8 cellular contexts compared by ENCODE assay signal in genomic region chr22:37167176-37167980, GRCh38. TPM values are rescaled to one million over a fixed set of nuclear protein-coding genes. Genes with fewer than 3 reads are reported as not detected.
DNase-seq lines count a peak whose midpoint lies in the region; ATAC-seq and TF ChIP-seq lines count a peak whose summit lies in the region.
"Had no signal": no experiment of that assay in that cellular context is flagged by ENCODE, and none has a peak within 500 bp of the region (broad histone marks: within the 10 kb centered on the region; RNA-seq: fewer than 3 reads in every experiment).

No MANE protein-coding gene starts in this region.

- no peaks in the 10 kb centered on the region for H3K27me3 ChIP-seq in BLaER1 treated with 17β-estradiol and CSF1 and Interleukin-3, amounts not matched to agents 10 nM and 100 nM
- H3K27me3 ChIP-seq in left lung = no peaks in the 10 kb centered on the region
- H3K27me3 ChIP-seq: tibial nerve had no signal

- ATAC-seq in left lung = no peak
- no peak for ATAC-seq in GM21825 (IDR thresholded peaks at IDR 0.05; ENCODE audit: unreplicated experiment)
- no peak for ATAC-seq in GM21381 (IDR thresholded peaks at IDR 0.05; ENCODE audit: unreplicated experiment)

- H3K4me2 ChIP-seq in BLaER1 treated with 17β-estradiol and CSF1 and Interleukin-3, amounts not matched to agents 10 nM and 100 nM = peak overlapping the region in 10 of 11 experiments; percentile 23 to 68 (median 56); a peak in 18 of 22 replicates

- peak; percentile 14 for DNase-seq in activated CD8-positive, alpha-beta memory T cell treated with anti-CD3 and anti-CD28 coated beads, Interleukin-2, amount 50 U/mL, for 4 hours
- DNase-seq in left lung = peak; percentile 29 to 60
- DNase-seq in T1000 (lab: John Stamatoyannopoulos, UW) = no peak

- H3K4me1 ChIP-seq in BLaER1 treated with 17β-estradiol and CSF1 and Interleukin-3, amounts not matched to agents 10 nM and 100 nM = peaks cover 21 to 59% (median 48%) of the 10 kb centered on the region in 10 experiments
- peaks cover 5 to 15% of the 10 kb centered on the region in 2 donors for H3K4me1 ChIP-seq in left lung

- no peak overlapping the region; a peak in 1 of 22 replicates for H3K27ac ChIP-seq in BLaER1 treated with 17β-estradiol and CSF1 and Interleukin-3, amounts not matched to agents 10 nM and 100 nM
- peak overlapping the region in 1 of 2 donors; percentile 40 for H3K27ac ChIP-seq in left lung

- no peaks in the 10 kb centered on the region for H4K20me1 ChIP-seq in BLaER1 treated with 17β-estradiol and CSF1 and Interleukin-3, amounts not matched to agents 10 nM and 100 nM

- intact Hi-C loops in left lung (cut with DNase I) = loop anchor here in 1 of 2 donors (2.0 kb wide), 1 partner anchor 31 kb away; no protein-coding TSS in a partner anchor

- H3K4me3 ChIP-seq in BLaER1 treated with 17β-estradiol and CSF1 and Interleukin-3, amounts not matched to agents 10 nM and 100 nM = no peak overlapping the region
- H3K4me3 ChIP-seq in left lung = no peak overlapping the region
- H3K4me3 ChIP-seq: smooth muscle cell, tibial nerve had no signal

- no peaks in the 10 kb centered on the region for H3K36me3 ChIP-seq in BLaER1 treated with 17β-estradiol and CSF1 and Interleukin-3, amounts not matched to agents 10 nM and 100 nM
- H3K36me3 ChIP-seq in left lung = no peaks in the 10 kb centered on the region
- H3K36me3 ChIP-seq: tibial nerve had no signal

- H3K9me3 ChIP-seq in BLaER1 treated with 17β-estradiol and CSF1 and Interleukin-3, amounts not matched to agents 10 nM and 100 nM (replicated peaks in 1 of 11) = peaks cover 9 to 15% (median 12%) of the 10 kb centered on the region in 11 experiments; a peak in 21 of 22 replicates
- H3K9me3 ChIP-seq in left lung = no peaks in the 10 kb centered on the region
- H3K9me3 ChIP-seq: tibial nerve had no signal

- TF ChIP-seq CTCF in left lung (IDR thresholded peaks at IDR 0.05) = no peak

- H3K9ac ChIP-seq in BLaER1 treated with 17β-estradiol and CSF1 and Interleukin-3, amounts not matched to agents 10 nM and 100 nM = peak overlapping the region in 3 of 11 experiments; percentile 0 to 31 (median 18); a peak in 2 of 22 replicates

RNA-seq across cellular contexts. Expression of gene IL2RB, which starts 17.7 kb away (rescaled TPM):
- total RNA-seq in left lung = 1 to 10 TPM; 3.7 to 7.7 TPM

RNA-seq across cellular contexts. Expression of gene C1QTNF6, which starts 20.7 kb away (rescaled TPM):
- total RNA-seq in left lung = 10 to 100 TPM in 1 of 2 donors, 1 to 10 TPM in 1; 7.2 to 16.0 TPM

RNA-seq across cellular contexts. Expression of gene SSTR3, which starts 44.9 kb away (rescaled TPM):
- total RNA-seq in left lung = under 1 TPM in 1 of 2 donors, not detected in 1; 0.26 TPM
- total RNA-seq: smooth muscle cell, tibial nerve had no signal

RNA-seq across cellular contexts. Expression of gene TMPRSS6, which starts 57.9 kb away (rescaled TPM):
- total RNA-seq in left lung = 1 to 10 TPM in 1 of 2 donors, not detected in 1; 1.5 TPM
- total RNA-seq: smooth muscle cell, tibial nerve had no signal
